ENCODE assay signal across 9 cellular contexts in genomic region chr4:76305033-76305687, GRCh38. TPM values are rescaled to one million over a fixed set of nuclear protein-coding genes. Genes with fewer than 3 reads are reported as not detected.
DNase-seq lines count a peak whose midpoint lies in the region; ATAC-seq and TF ChIP-seq lines count a peak whose summit lies in the region.
"Had no signal": no experiment of that assay in that cellular context is flagged by ENCODE, and none has a peak within 500 bp of the region (broad histone marks: within the 10 kb centered on the region; RNA-seq: fewer than 3 reads in every experiment).

No MANE protein-coding gene starts in this region.

- H3K9me3 ChIP-seq in HUES48 (ENCODE audit: control insufficient read depth, insufficient read depth, low read length) = no peaks in the 10 kb centered on the region

- H3K36me3 Mint-ChIP-seq in WTC11 (peaks cover 7% of the 10 kb centered on the region; the same call in 1 of the 2 replicates), glutamatergic neuron (ENCODE audit: unreplicated experiment) (peaks cover 5% of the 10 kb centered on the region)

- peak overlapping the region; percentile 92; the same call in 1 of the 2 replicates for H3K4me3 ChIP-seq in HUES48 (ENCODE audit: low read depth, low read length)

- H3K27me3 ChIP-seq in HUES48 (ENCODE audit: control insufficient read depth, insufficient read depth, low read length) = peaks cover 17% of the 10 kb centered on the region

- H3K27ac Mint-ChIP-seq in WTC11 (no peak overlapping the region), glutamatergic neuron (ENCODE audit: unreplicated experiment) (peak overlapping the region; percentile 80)

- peak overlapping the region; percentile 84 for H3K4me3 Mint-ChIP-seq in WTC11
- H3K4me3 Mint-ChIP-seq in glutamatergic neuron (ENCODE audit: unreplicated experiment) = peak overlapping the region; percentile 92

- DNase-seq in WTC11 (ENCODE audit: low spot score) = no peak
- no peak for DNase-seq in glutamatergic neuron
- DNase-seq in stimulated activated CD8-positive, alpha-beta memory T cell treated with anti-CD3 and anti-CD28 coated beads, Interleukin-4, amount 100 ng/mL, for 48 hours = peak; percentile 32
- DNase-seq in NCI-H128 (lab: John Stamatoyannopoulos, UW; ENCODE audit: unreplicated experiment) = no peak
- DNase-seq: NCI-H1105 had no signal

- H3K4me1 Mint-ChIP-seq in WTC11 = peaks cover 12% of the 10 kb centered on the region
- peaks cover 24% of the 10 kb centered on the region for H3K4me1 Mint-ChIP-seq in glutamatergic neuron (ENCODE audit: low read depth, unreplicated experiment)

- H3K27ac ChIP-seq in HUES48 (ENCODE audit: low read depth, low read length) = no peak overlapping the region

- POLR2A ChIA-PET in WTC11 (lab: Charles Lee) = interaction anchor here (1.2 kb wide), 1 partner anchor 92 kb away, joined by 3 read pairs; the partner anchor contains the start of gene SCARB2

- H3K27me3 Mint-ChIP-seq in WTC11 (ENCODE audit: low read depth) (peaks cover 33% of the 10 kb centered on the region), glutamatergic neuron (ENCODE audit: unreplicated experiment) (peaks cover 7% of the 10 kb centered on the region)

- no peak for TF ChIP-seq CTCF in WTC11 (IDR thresholded peaks at IDR 0.05)
- no peak for TF ChIP-seq CTCF in glutamatergic neuron (IDR thresholded peaks at IDR 0.05; ENCODE audit: partially characterized antibody, unreplicated experiment)

- CTCF ChIA-PET in WTC11 (lab: Charles Lee) = interaction anchor here (1.0 to 3.0 kb wide), 6 partner anchors 11 to 740 kb away, joined by 3 to 46 read pairs (median 4); no protein-coding TSS in a partner anchor

- peaks cover 12% of the 10 kb centered on the region for H3K36me3 ChIP-seq in HUES48 (ENCODE audit: control insufficient read depth, insufficient read depth, low read length)

- ATAC-seq in WTC11 (no peak), HG03432 (IDR thresholded peaks at IDR 0.05; ENCODE audit: unreplicated experiment) (no peak), GM21529 (IDR thresholded peaks at IDR 0.05; ENCODE audit: unreplicated experiment) (no peak)

- H3K9me3 Mint-ChIP-seq in WTC11 (no peaks in the 10 kb centered on the region), glutamatergic neuron (ENCODE audit: unreplicated experiment) (peaks cover 10% of the 10 kb centered on the region)

- no peak overlapping the region for H3K9ac ChIP-seq in HUES48 (ENCODE audit: low read depth, low read length)

- 0 out of 2 replicates have a peak, but pooled peaks cover 7% of the 10 kb centered on the region for H3K4me1 ChIP-seq in HUES48 (ENCODE audit: control insufficient read depth, insufficient read depth, low read length)

TF ChIP-seq in WTC11, 78 proteins besides CTCF, POLR2A, EP300 and RAD21:
- TF ChIP-seq, protein P1, sequence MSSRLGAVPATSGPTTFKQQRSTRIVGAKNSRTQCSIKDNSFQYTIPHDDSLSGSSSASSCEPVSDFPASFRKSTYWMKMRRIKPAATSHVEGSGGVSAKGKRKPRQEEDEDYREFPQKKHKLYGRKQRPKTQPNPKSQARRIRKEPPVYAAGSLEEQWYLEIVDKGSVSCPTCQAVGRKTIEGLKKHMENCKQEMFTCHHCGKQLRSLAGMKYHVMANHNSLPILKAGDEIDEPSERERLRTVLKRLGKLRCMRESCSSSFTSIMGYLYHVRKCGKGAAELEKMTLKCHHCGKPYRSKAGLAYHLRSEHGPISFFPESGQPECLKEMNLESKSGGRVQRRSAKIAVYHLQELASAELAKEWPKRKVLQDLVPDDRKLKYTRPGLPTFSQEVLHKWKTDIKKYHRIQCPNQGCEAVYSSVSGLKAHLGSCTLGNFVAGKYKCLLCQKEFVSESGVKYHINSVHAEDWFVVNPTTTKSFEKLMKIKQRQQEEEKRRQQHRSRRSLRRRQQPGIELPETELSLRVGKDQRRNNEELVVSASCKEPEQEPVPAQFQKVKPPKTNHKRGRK (CRISPR knock-in tag; IDR thresholded peaks at IDR 0.05; ENCODE audit: borderline replicate concordance) = no peak
- TF ChIP-seq ESRRA (CRISPR knock-in tag; IDR thresholded peaks at IDR 0.05; ENCODE audit: borderline replicate concordance) (no peak), GRHL2 (CRISPR knock-in tag; IDR thresholded peaks at IDR 0.05; ENCODE audit: insufficient replicate concordance, severe bottlenecking) (no peak), AFF4 (CRISPR knock-in tag; IDR thresholded peaks at IDR 0.05; ENCODE audit: borderline replicate concordance) (no peak)
- TF ChIP-seq, protein P2, sequence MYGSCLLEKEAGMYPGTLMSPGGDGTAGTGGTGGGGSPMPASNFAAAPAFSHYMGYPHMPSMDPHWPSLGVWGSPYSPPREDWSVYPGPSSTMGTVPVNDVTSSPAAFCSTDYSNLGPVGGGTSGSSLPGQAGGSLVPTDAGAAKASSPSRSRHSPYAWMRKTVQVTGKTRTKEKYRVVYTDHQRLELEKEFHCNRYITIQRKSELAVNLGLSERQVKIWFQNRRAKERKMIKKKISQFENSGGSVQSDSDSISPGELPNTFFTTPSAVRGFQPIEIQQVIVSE (CRISPR knock-in tag; IDR thresholded peaks at IDR 0.05; ENCODE audit: borderline replicate concordance) = no peak
- TF ChIP-seq, protein P3, sequence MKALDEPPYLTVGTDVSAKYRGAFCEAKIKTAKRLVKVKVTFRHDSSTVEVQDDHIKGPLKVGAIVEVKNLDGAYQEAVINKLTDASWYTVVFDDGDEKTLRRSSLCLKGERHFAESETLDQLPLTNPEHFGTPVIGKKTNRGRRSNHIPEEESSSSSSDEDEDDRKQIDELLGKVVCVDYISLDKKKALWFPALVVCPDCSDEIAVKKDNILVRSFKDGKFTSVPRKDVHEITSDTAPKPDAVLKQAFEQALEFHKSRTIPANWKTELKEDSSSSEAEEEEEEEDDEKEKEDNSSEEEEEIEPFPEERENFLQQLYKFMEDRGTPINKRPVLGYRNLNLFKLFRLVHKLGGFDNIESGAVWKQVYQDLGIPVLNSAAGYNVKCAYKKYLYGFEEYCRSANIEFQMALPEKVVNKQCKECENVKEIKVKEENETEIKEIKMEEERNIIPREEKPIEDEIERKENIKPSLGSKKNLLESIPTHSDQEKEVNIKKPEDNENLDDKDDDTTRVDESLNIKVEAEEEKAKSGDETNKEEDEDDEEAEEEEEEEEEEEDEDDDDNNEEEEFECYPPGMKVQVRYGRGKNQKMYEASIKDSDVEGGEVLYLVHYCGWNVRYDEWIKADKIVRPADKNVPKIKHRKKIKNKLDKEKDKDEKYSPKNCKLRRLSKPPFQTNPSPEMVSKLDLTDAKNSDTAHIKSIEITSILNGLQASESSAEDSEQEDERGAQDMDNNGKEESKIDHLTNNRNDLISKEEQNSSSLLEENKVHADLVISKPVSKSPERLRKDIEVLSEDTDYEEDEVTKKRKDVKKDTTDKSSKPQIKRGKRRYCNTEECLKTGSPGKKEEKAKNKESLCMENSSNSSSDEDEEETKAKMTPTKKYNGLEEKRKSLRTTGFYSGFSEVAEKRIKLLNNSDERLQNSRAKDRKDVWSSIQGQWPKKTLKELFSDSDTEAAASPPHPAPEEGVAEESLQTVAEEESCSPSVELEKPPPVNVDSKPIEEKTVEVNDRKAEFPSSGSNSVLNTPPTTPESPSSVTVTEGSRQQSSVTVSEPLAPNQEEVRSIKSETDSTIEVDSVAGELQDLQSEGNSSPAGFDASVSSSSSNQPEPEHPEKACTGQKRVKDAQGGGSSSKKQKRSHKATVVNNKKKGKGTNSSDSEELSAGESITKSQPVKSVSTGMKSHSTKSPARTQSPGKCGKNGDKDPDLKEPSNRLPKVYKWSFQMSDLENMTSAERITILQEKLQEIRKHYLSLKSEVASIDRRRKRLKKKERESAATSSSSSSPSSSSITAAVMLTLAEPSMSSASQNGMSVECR (CRISPR knock-in tag; IDR thresholded peaks at IDR 0.05; ENCODE audit: borderline replicate concordance) = no peak

RNA-seq across cellular contexts. Expression of gene STBD1, which starts 1.4 kb away (rescaled TPM):
- total RNA-seq in WTC11 (2021) = 1.4 to 2.6 TPM (median 2.0 TPM) in 3 replicates
- total RNA-seq in glutamatergic neuron (ENCODE audit: unreplicated experiment) = 15.9 TPM

RNA-seq across cellular contexts. Expression of gene FAM47E, which starts 53.6 kb away (rescaled TPM):
- 1.4 to 1.6 TPM (median 1.6 TPM) in 3 replicates for total RNA-seq in WTC11 (2021)
- 2.9 TPM for total RNA-seq in glutamatergic neuron (ENCODE audit: unreplicated experiment)
- total RNA-seq: lung microvascular endothelial cell had no signal
